Comparison of ENCODE assay signal across 13 cellular contexts in genomic region chr15:57485869-57486268, GRCh38.
DNase-seq lines count a peak whose midpoint lies in the region; ATAC-seq, FAIRE-seq and TF ChIP-seq lines count a peak whose summit lies in the region.
"Had no signal": no experiment of that assay in that cellular context is flagged by ENCODE, and none has a peak within 500 bp of the region (broad histone marks: within the 10 kb centered on the region; RNA-seq: fewer than 3 reads in every experiment).

No MANE protein-coding gene starts in this region.

- TF ChIP-seq POLR2A in body of pancreas (IDR thresholded peaks at IDR 0.05), result no peak

- intact Hi-C loops in body of pancreas (cut with DNase I), result no loop called here
- intact Hi-C loops in left lung (cut with DNase I), result no loop called here

- H3K36me3 ChIP-seq in body of pancreas (replicated peaks in 1 of 2; ENCODE audit: insufficient read depth in 1 of 2, low read depth in 2 of 2) (no peaks in the 10 kb centered on the region), left lung (no peaks in the 10 kb centered on the region)
- H3K36me3 ChIP-seq: neural progenitor cell had no signal

- FAIRE-seq in HTR-8/SVneo (lab: Jason Lieb, UNC), result peak; percentile 95
- FAIRE-seq: TTC549 had no signal

- peak; percentile 97 for ATAC-seq in body of pancreas
- ATAC-seq in left lung, result peak; percentile 99
- ATAC-seq in HG03432 (IDR thresholded peaks at IDR 0.05; ENCODE audit: unreplicated experiment), result no peak
- ATAC-seq in stimulated activated naive CD8-positive, alpha-beta T cell treated with anti-CD3 and anti-CD28 coated beads, Interleukin-15, Interleukin-2, amounts not matched to agents 100 U/mL and 50 U/mL, for 24 hours, result no peak
- ATAC-seq in GM21528 (IDR thresholded peaks at IDR 0.05; ENCODE audit: low FRiP score, unreplicated experiment), result no peak
- ATAC-seq in GM21367 (IDR thresholded peaks at IDR 0.05; ENCODE audit: unreplicated experiment), result no peak

- H3K27me3 ChIP-seq in body of pancreas (no peaks in the 10 kb centered on the region), left lung (no peaks in the 10 kb centered on the region)
- H3K27me3 ChIP-seq: neural progenitor cell had no signal

- no peak overlapping the region for H3K4me3 ChIP-seq in body of pancreas
- H3K4me3 ChIP-seq in left lung, result no peak overlapping the region
- H3K4me3 ChIP-seq: neural progenitor cell had no signal

- WGBS in body of pancreas, 2 donors, result 0 to 25% methylated on average over 2 of the region's 2 CpGs

- peaks cover 17% of the 10 kb centered on the region for H3K4me1 ChIP-seq in body of pancreas
- H3K4me1 ChIP-seq in left lung, result peaks cover 0 to 5% of the 10 kb centered on the region in 2 donors
- H3K4me1 ChIP-seq: neural progenitor cell had no signal

- TF ChIP-seq CTCF in body of pancreas (IDR thresholded peaks at IDR 0.05) (peak in 1 of 7 experiments; percentile 8), left lung (IDR thresholded peaks at IDR 0.05) (no peak)

- peak; percentile 96 for DNase-seq in AG08395 (ENCODE audit: low spot score)
- peak; percentile 85 for DNase-seq in HTR-8/SVneo (ENCODE audit: insufficient read length, low spot score)
- DNase-seq in body of pancreas, result peak; percentile 67 to 88 (median 75)
- DNase-seq in left lung, result peak; percentile 79 to 85
- DNase-seq in stimulated activated naive CD8-positive, alpha-beta T cell treated with anti-CD3 and anti-CD28 coated beads, Interleukin-15, Interleukin-2, amounts not matched to agents 100 U/mL and 50 U/mL, for 24 hours, result no peak
- DNase-seq: activated naive CD4-positive, alpha-beta T cell treated with Interleukin-2 at 50 U/mL for 16 hours; NCI-H2081 treated with DMSO at 0.1 percent for 48 hours had no signal

- H3K27ac ChIP-seq in body of pancreas (peak overlapping the region in 1 of 4 donors; percentile 30), left lung (peak overlapping the region; percentile 16 to 41)
- H3K27ac ChIP-seq: C4-2B, neural progenitor cell had no signal

- H3K9me3 ChIP-seq in body of pancreas, result no peaks in the 10 kb centered on the region
- H3K9me3 ChIP-seq in left lung, result no peaks in the 10 kb centered on the region

Comparison
In these comparisons a context has a peak if more than half of its experiments do, and no peak if none do; other contexts are left out.
1. ATAC-seq: peak in body of pancreas (single experiment) and left lung (single experiment); none in HG03432 (single experiment), stimulated activated naive CD8-positive, alpha-beta T cell treated with anti-CD3 and anti-CD28 coated beads, Interleukin-15, Interleukin-2, amounts not matched to agents 100 U/mL and 50 U/mL, for 24 hours (single experiment), GM21528 (single experiment) and GM21367 (single experiment).